Comparison of ENCODE assay signal across 17 cellular contexts in the genomic region with DNA sequence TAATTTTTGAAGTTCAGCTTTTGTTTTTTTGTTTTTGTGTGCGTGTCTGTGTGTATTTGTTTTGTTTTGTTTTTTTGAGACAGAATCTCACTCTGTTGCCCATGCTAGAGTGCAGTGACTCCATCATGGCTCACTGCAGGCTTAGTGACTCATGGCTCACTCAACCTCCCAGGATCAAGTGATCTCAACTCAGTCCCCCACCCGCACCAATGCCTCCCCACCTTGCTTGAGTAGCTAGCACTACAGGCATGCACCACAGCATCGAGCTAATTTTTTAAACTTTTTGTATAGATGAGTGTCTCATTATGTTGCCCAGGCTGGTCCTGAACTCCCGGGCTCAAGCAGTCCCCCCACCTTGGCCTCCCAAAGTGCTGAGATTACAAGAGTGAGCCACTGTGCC.
A peak's percentile ranks its signal among the peaks of the same experiment; 100 is the strongest.
DNase-seq lines count a peak whose midpoint lies in the region; ATAC-seq and TF ChIP-seq lines count a peak whose summit lies in the region.
"Had no signal": no experiment of that assay in that cellular context is flagged by ENCODE, and none has a peak within 500 bp of the region (broad histone marks: within the 10 kb centered on the region; RNA-seq: fewer than 3 reads in every experiment).

No MANE protein-coding gene starts in this region.

- H3K27ac ChIP-seq in breast epithelium, result no peak overlapping the region
- H3K27ac ChIP-seq: adrenal gland, dorsolateral prefrontal cortex, prostate gland, thyroid gland had no signal

- H3K4me3 Mint-ChIP-seq in MCF 10A (ENCODE audit: unreplicated experiment), result no peak overlapping the region
- no peak overlapping the region for H3K4me3 Mint-ChIP-seq in activated T-cell treated with anti-CD3 and anti-CD28 coated beads, Interleukin-2, amount 50 U/mL, for 72 hours

- H3K9me3 ChIP-seq in breast epithelium, result no peaks in the 10 kb centered on the region
- H3K9me3 ChIP-seq: adrenal gland, prostate gland, thyroid gland had no signal

- H3K36me3 ChIP-seq in breast epithelium, result no peaks in the 10 kb centered on the region
- H3K36me3 ChIP-seq: adrenal gland, prostate gland, thyroid gland had no signal

- H3K27ac Mint-ChIP-seq in MCF 10A (ENCODE audit: low read depth, unreplicated experiment), result peak overlapping the region; percentile 63
- H3K27ac Mint-ChIP-seq in activated T-cell treated with anti-CD3 and anti-CD28 coated beads, Interleukin-2, amount 50 U/mL, for 72 hours, result no peak overlapping the region

- POLR2A ChIA-PET in MCF 10A (lab: Yijun Ruan, JAX), result interaction anchor here (0.6 kb wide), 1 partner anchor 45 kb away, joined by 3 read pairs; no protein-coding TSS in a partner anchor

- H3K4me1 ChIP-seq in breast epithelium, result no peaks in the 10 kb centered on the region
- H3K4me1 ChIP-seq: adrenal gland, prostate gland, thyroid gland had no signal

- no peak overlapping the region for H3K4me3 ChIP-seq in breast epithelium
- H3K4me3 ChIP-seq: adrenal gland, dorsolateral prefrontal cortex, prostate gland, thyroid gland had no signal

- no peaks in the 10 kb centered on the region for H3K9me3 Mint-ChIP-seq in MCF 10A (ENCODE audit: unreplicated experiment)
- H3K9me3 Mint-ChIP-seq in activated T-cell treated with anti-CD3 and anti-CD28 coated beads, Interleukin-2, amount 50 U/mL, for 72 hours, result no peaks in the 10 kb centered on the region

- no peaks in the 10 kb centered on the region for H3K36me3 Mint-ChIP-seq in MCF 10A (ENCODE audit: insufficient read depth, unreplicated experiment)
- no peaks in the 10 kb centered on the region for H3K36me3 Mint-ChIP-seq in activated T-cell treated with anti-CD3 and anti-CD28 coated beads, Interleukin-2, amount 50 U/mL, for 72 hours (ENCODE audit: insufficient read depth in 2 of 2)

- intact Hi-C loops in MCF 10A (cut with micrococcal nuclease) (loop anchor here (5.0 kb wide), 1 partner anchor 977 kb away; no protein-coding TSS in a partner anchor), breast epithelium (cut with DNase I; ENCODE audit: low total_unique reads) (no loop called here)

- TF ChIP-seq CTCF in MCF 10A (IDR thresholded peaks at IDR 0.05; ENCODE audit: unreplicated experiment) (no peak), breast epithelium (IDR thresholded peaks at IDR 0.05) (no peak)

- no peaks in the 10 kb centered on the region for H3K27me3 Mint-ChIP-seq in MCF 10A (ENCODE audit: insufficient read depth, unreplicated experiment)
- H3K27me3 Mint-ChIP-seq in activated T-cell treated with anti-CD3 and anti-CD28 coated beads, Interleukin-2, amount 50 U/mL, for 72 hours (ENCODE audit: low read depth), result no peaks in the 10 kb centered on the region

- H3K27me3 ChIP-seq in breast epithelium, result no peaks in the 10 kb centered on the region
- H3K27me3 ChIP-seq: adrenal gland, thyroid gland had no signal

- no peak for TF ChIP-seq POLR2A in breast epithelium (IDR thresholded peaks at IDR 0.05)

- ATAC-seq in activated T-cell treated with anti-CD3 and anti-CD28 coated beads, Interleukin-2, amount 50 U/mL, for 72 hours (replicated peaks in 1 of 2), result peak; percentile 54 to 59
- ATAC-seq in GM21526 (IDR thresholded peaks at IDR 0.05; ENCODE audit: low FRiP score, unreplicated experiment), result no peak
- ATAC-seq: left ventricle myocardium superior, Panc1 had no signal

- H3K4me1 Mint-ChIP-seq in MCF 10A (ENCODE audit: insufficient read depth, unreplicated experiment), result peaks cover 16% of the 10 kb centered on the region
- no peaks in the 10 kb centered on the region for H3K4me1 Mint-ChIP-seq in activated T-cell treated with anti-CD3 and anti-CD28 coated beads, Interleukin-2, amount 50 U/mL, for 72 hours (ENCODE audit: low read depth)

- CTCF ChIA-PET in MCF 10A (lab: Yijun Ruan, JAX), result no interaction called here

- no TSS peak for BruUV-seq in MCF 10A (replicated peaks; lab: Mats Ljungman, UMichigan)

- DNase-seq in MCF 10A (ENCODE audit: unreplicated experiment) (peak; percentile 26), breast epithelium (ENCODE audit: low spot score in 2 of 2) (no peak), kidney glomerular epithelial cell (lab: John Stamatoyannopoulos, UW) (peak; percentile 68), OCI-M1 (lab: John Stamatoyannopoulos, UW) (no peak), MV-4-11 (lab: John Stamatoyannopoulos, UW) (no peak)
- peak; percentile 10 to 16 for DNase-seq in activated T-cell treated with anti-CD3 and anti-CD28 coated beads, Interleukin-2, amount 50 U/mL, for 72 hours
- DNase-seq: adrenal gland; central memory CD4-positive, alpha-beta T cell; dorsolateral prefrontal cortex; KBM-7; left ventricle myocardium superior; NCI-H187 treated with DMSO at 0.1 percent for 48 hours; NCI-H345; thyroid gland had no signal

Comparison
In these comparisons a context has a peak if more than half of its experiments do, and no peak if none do; other contexts are left out.
1. DNase-seq: peak in MCF 10A (single experiment), activated T-cell treated with anti-CD3 and anti-CD28 coated beads, Interleukin-2, amount 50 U/mL, for 72 hours (2 of 2) and kidney glomerular epithelial cell (single experiment); none in breast epithelium (0 of 2), OCI-M1 (single experiment) and MV-4-11 (single experiment).